1 cellular context compared by ENCODE assay signal in genomic region chr15:40959331-40960141, GRCh38.
TF ChIP-seq lines count a peak whose summit lies in the region.

No MANE protein-coding gene starts in this region.

TF ChIP-seq in H1, 55 proteins besides CTCF, POLR2A, EP300 and RAD21:
- TF ChIP-seq EGR1 (IDR thresholded peaks at IDR 0.05; ENCODE audit: borderline replicate concordance, low read depth, low read length) (peak; percentile 72; the same call in 1 of the 2 replicates), RXRA (IDR thresholded peaks at IDR 0.05; ENCODE audit: insufficient read depth, low read depth, low read length) (no peak)
